ENCODE assay signal across 1 cellular context in the genomic region with DNA sequence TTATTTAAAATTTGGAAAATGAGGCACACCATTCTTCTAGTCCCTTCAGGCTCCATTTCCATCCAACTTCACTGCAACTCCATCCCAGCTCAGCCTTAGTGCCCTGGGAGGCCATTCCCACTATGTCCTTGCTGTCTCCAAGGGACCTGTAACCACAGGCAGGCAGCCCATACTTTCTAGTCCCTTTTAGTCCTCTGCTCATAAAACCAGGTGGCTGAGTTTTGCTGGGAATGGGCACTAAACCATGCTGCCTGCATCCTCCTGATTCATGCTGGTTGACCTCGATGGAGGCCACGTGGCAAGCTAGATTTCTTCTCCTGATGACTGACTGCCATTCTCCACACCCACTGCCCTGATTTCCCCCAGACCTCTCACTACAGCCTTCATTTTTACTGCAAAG.
TF ChIP-seq lines count a peak whose summit lies in the region.

No MANE protein-coding gene starts in this region.

TF ChIP-seq in HepG2, 621 proteins besides CTCF, POLR2A, EP300 and RAD21 (continued from another document):
- TF ChIP-seq, protein P1, sequence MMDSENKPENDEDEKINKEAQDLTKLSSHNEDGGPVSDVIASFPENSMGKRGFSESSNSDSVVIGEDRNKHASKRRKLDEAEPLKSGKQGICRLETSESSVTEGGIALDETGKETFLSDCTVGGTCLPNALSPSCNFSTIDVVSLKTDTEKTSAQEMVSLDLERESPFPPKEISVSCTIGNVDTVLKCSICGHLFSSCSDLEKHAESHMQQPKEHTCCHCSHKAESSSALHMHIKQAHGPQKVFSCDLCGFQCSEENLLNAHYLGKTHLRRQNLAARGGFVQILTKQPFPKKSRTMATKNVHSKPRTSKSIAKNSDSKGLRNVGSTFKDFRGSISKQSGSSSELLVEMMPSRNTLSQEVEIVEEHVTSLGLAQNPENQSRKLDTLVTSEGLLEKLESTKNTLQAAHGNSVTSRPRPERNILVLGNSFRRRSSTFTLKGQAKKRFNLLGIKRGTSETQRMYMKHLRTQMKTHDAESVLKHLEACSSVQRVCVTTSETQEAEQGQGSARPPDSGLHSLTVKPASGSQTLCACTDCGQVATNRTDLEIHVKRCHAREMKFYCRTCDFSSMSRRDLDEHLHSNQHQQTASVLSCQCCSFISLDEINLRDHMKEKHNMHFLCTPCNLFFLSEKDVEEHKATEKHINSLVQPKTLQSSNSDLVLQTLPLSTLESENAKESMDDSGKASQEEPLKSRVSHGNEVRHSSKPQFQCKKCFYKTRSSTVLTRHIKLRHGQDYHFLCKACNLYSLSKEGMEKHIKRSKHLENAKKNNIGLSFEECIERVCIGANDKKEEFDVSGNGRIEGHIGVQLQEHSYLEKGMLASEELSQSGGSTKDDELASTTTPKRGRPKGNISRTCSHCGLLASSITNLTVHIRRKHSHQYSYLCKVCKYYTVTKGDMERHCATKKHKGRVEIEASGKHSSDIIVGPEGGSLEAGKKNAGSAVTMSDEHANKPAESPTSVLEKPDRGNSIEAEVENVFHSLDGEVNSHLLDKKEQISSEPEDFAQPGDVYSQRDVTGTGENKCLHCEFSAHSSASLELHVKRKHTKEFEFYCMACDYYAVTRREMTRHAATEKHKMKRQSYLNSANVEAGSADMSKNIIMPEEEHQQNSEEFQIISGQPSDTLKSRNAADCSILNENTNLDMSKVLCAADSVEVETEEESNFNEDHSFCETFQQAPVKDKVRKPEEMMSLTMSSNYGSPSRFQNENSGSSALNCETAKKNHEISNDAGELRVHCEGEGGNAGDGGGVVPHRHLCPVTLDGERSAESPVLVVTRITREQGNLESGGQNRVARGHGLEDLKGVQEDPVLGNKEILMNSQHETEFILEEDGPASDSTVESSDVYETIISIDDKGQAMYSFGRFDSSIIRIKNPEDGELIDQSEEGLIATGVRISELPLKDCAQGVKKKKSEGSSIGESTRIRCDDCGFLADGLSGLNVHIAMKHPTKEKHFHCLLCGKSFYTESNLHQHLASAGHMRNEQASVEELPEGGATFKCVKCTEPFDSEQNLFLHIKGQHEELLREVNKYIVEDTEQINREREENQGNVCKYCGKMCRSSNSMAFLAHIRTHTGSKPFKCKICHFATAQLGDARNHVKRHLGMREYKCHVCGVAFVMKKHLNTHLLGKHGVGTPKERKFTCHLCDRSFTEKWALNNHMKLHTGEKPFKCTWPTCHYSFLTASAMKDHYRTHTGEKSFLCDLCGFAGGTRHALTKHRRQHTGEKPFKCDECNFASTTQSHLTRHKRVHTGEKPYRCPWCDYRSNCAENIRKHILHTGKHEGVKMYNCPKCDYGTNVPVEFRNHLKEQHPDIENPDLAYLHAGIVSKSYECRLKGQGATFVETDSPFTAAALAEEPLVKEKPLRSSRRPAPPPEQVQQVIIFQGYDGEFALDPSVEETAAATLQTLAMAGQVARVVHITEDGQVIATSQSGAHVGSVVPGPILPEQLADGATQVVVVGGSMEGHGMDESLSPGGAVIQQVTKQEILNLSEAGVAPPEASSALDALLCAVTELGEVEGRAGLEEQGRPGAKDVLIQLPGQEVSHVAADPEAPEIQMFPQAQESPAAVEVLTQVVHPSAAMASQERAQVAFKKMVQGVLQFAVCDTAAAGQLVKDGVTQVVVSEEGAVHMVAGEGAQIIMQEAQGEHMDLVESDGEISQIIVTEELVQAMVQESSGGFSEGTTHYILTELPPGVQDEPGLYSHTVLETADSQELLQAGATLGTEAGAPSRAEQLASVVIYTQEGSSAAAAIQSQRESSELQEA (CRISPR knock-in tag; IDR thresholded peaks at IDR 0.05; ENCODE audit: not compliant biosample characterization), result peak; percentile 25
- TF ChIP-seq HNRNPUL1 (IDR thresholded peaks at IDR 0.05; ENCODE audit: low read depth, low read length), result no peak
- no peak for TF ChIP-seq ZNF263 (CRISPR knock-in tag; IDR thresholded peaks at IDR 0.05)
